Comparison of ENCODE assay signal across 22 cellular contexts in genomic region chr15:31467361-31467760, GRCh38.
DNase-seq lines count a peak whose midpoint lies in the region; ATAC-seq and TF ChIP-seq lines count a peak whose summit lies in the region.
"Had no signal": no experiment of that assay in that cellular context is flagged by ENCODE, and none has a peak within 500 bp of the region (broad histone marks: within the 10 kb centered on the region; RNA-seq: fewer than 3 reads in every experiment).

No MANE protein-coding gene starts in this region.

- no peak overlapping the region for H4K8ac ChIP-seq in H9 (replicated peaks; ENCODE audit: insufficient read length, low read depth, low read length)

- H3K27me3 ChIP-seq in H9 (ENCODE audit: insufficient read depth, low read length) (no peaks in the 10 kb centered on the region), endodermal cell (ENCODE audit: control insufficient read depth, insufficient read depth, low read length, poor library complexity, severe bottlenecking) (no peaks in the 10 kb centered on the region)

- DNase-seq in activated CD4-positive, alpha-beta T cell treated with anti-CD3 and anti-CD28 coated beads, Interleukin-2, amount 10 ng/mL, durations not matched to agents 7 days and 5 days = no peak
- DNase-seq in activated CD4-positive, alpha-beta T cell treated with anti-CD3 and anti-CD28 coated beads for 1 hour = no peak
- peak; percentile 8 for DNase-seq in H9
- DNase-seq in endodermal cell = peak; percentile 9
- peak; percentile 18 for DNase-seq in posterior vena cava (ENCODE audit: low spot score)
- DNase-seq in NCI-H2196 (lab: John Stamatoyannopoulos, UW; ENCODE audit: unreplicated experiment) = no peak
- no peak for DNase-seq in activated naive CD4-positive, alpha-beta T cell treated with anti-CD3 and anti-CD28 coated beads, Interleukin-2, amount 50 U/mL, for 72 hours (ENCODE audit: low spot score in 2 of 2)
- DNase-seq: 8988T; ACHN; Calu3; DND-41; GM23248; H7; Kasumi-1; NCI-H1105; NCI-H1436 treated with DMSO at 0.1 percent for 48 hours; NCI-H187 treated with DMSO at 0.1 percent for 48 hours; NCI-H82; NK-92 treated with Interleukin-12 subunit alpha and Interleukin-12 subunit beta, amount 100 ng/mL, for 24 hours; SHP77 had no signal

- WGBS in H9 (ENCODE audit: extremely low coverage, insufficient read length, low lambda C conversion rate) = no CpG with 5 or more reads among the region's 7 CpGs
- 72 to 92% methylated on average over 4 to 7 of the region's 7 CpGs for WGBS in endodermal cell (ENCODE audit: insufficient coverage in 1 of 2, insufficient read length in 1 of 2), 2 experiments

- CTCF ChIA-PET in activated CD4-positive, alpha-beta T cell treated with anti-CD3 and anti-CD28 coated beads, Interleukin-2, amount 10 ng/mL, durations not matched to agents 7 days and 5 days (lab: Charles Lee) = no interaction called here

- H3K14ac ChIP-seq in H9 (ENCODE audit: insufficient read depth, low read length) = no peak overlapping the region

- H3K9ac ChIP-seq in H9 (ENCODE audit: extremely low read depth, insufficient read length, low read length) (no peak overlapping the region), endodermal cell (ENCODE audit: extremely low read depth, low read length, poor library complexity, severe bottlenecking) (no peak overlapping the region)
- H3K9ac ChIP-seq: GM23248 had no signal

- no peak for ATAC-seq in activated naive CD4-positive, alpha-beta T cell treated with anti-CD3 and anti-CD28 coated beads, Interleukin-2, amount 50 U/mL, for 72 hours
- ATAC-seq: HepG2, K562 had no signal

- H4K5ac ChIP-seq in H9 (ENCODE audit: insufficient read length, low read depth, low read length) = no peak overlapping the region

- H2BK12ac ChIP-seq in H9 (ENCODE audit: insufficient read length, low read depth, low read length) = no peak overlapping the region

- no peaks in the 10 kb centered on the region for H3K9me3 Mint-ChIP-seq in activated CD4-positive, alpha-beta T cell treated with anti-CD3 and anti-CD28 coated beads, Interleukin-2, amount 10 ng/mL, durations not matched to agents 7 days and 5 days
- H3K9me3 Mint-ChIP-seq in H9 (no peaks in the 10 kb centered on the region), endodermal cell (no peaks in the 10 kb centered on the region)
- no peaks in the 10 kb centered on the region for H3K9me3 Mint-ChIP-seq in activated naive CD4-positive, alpha-beta T cell treated with anti-CD3 and anti-CD28 coated beads, Interleukin-2, amount 50 U/mL, for 72 hours

- H4K20me1 ChIP-seq in H9 (ENCODE audit: control insufficient read depth, insufficient read depth, insufficient read length) = no peaks in the 10 kb centered on the region

- no peaks in the 10 kb centered on the region for H3K79me1 ChIP-seq in H9 (ENCODE audit: insufficient read depth, low read depth, low read length, poor library complexity, severe bottlenecking)

- no peak overlapping the region for H3K4me3 Mint-ChIP-seq in activated CD4-positive, alpha-beta T cell treated with anti-CD3 and anti-CD28 coated beads, Interleukin-2, amount 10 ng/mL, durations not matched to agents 7 days and 5 days
- H3K4me3 Mint-ChIP-seq in H9 = no peak overlapping the region
- H3K4me3 Mint-ChIP-seq in endodermal cell = no peak overlapping the region

- no peak for TF ChIP-seq CTCF in H9 (conservative IDR thresholded peaks at IDR 0.05)
- no peak for TF ChIP-seq CTCF in endodermal cell (conservative IDR thresholded peaks at IDR 0.05)

- no peak overlapping the region for H3K56ac ChIP-seq in H9 (ENCODE audit: insufficient read length, low read depth, low read length)

- H3K4ac ChIP-seq in H9 (ENCODE audit: low read depth, low read length) = no peak overlapping the region

- no peak overlapping the region for H3K23ac ChIP-seq in H9 (ENCODE audit: insufficient read length, low read depth, low read length)

- no peaks in the 10 kb centered on the region for H3K79me2 ChIP-seq in H9 (ENCODE audit: insufficient read depth, low read length)

- no peak overlapping the region for H3K18ac ChIP-seq in H9 (ENCODE audit: insufficient read length, low read depth, low read length)

- no peaks in the 10 kb centered on the region for H3K36me3 Mint-ChIP-seq in activated CD4-positive, alpha-beta T cell treated with anti-CD3 and anti-CD28 coated beads, Interleukin-2, amount 10 ng/mL, durations not matched to agents 7 days and 5 days (ENCODE audit: low read depth)
- no peaks in the 10 kb centered on the region for H3K36me3 Mint-ChIP-seq in H9 (ENCODE audit: insufficient read depth in 1 of 3, low read depth in 3 of 3)
- no peaks in the 10 kb centered on the region for H3K36me3 Mint-ChIP-seq in endodermal cell (ENCODE audit: low read depth)
- H3K36me3 Mint-ChIP-seq in activated naive CD4-positive, alpha-beta T cell treated with anti-CD3 and anti-CD28 coated beads, Interleukin-2, amount 50 U/mL, for 72 hours = no peaks in the 10 kb centered on the region

- H3K27ac Mint-ChIP-seq in activated CD4-positive, alpha-beta T cell treated with anti-CD3 and anti-CD28 coated beads, Interleukin-2, amount 10 ng/mL, durations not matched to agents 7 days and 5 days = peak overlapping the region; percentile 25
- H3K27ac Mint-ChIP-seq in H9 (no peak overlapping the region), endodermal cell (no peak overlapping the region)
- peak overlapping the region in 1 of 2 donors; percentile 22 for H3K27ac Mint-ChIP-seq in activated naive CD4-positive, alpha-beta T cell treated with anti-CD3 and anti-CD28 coated beads, Interleukin-2, amount 50 U/mL, for 72 hours

- H3K9me3 ChIP-seq in H9 (ENCODE audit: control insufficient read depth, low read depth, low read length) = no peaks in the 10 kb centered on the region
- H3K9me3 ChIP-seq in endodermal cell (ENCODE audit: control insufficient read depth, low read length) = no peaks in the 10 kb centered on the region

- H3K27ac ChIP-seq in H9 (ENCODE audit: insufficient read length, low read depth, low read length) = no peak overlapping the region
- no peak overlapping the region for H3K27ac ChIP-seq in endodermal cell (ENCODE audit: low read depth, low read length)
- H3K27ac ChIP-seq: GM23248 had no signal

- POLR2A ChIA-PET in activated CD4-positive, alpha-beta T cell treated with anti-CD3 and anti-CD28 coated beads, Interleukin-2, amount 10 ng/mL, durations not matched to agents 7 days and 5 days (lab: Charles Lee) = no interaction called here

- H3K36me3 ChIP-seq in endodermal cell (ENCODE audit: control insufficient read depth, insufficient read depth, low read length) = no peaks in the 10 kb centered on the region

- H3K4me3 ChIP-seq in endodermal cell (ENCODE audit: low read length) = no peak overlapping the region
- H3K4me3 ChIP-seq: GM23248, K562 had no signal

- no peak overlapping the region for H2AFZ ChIP-seq in H9 (ENCODE audit: low read length)
- H2AFZ ChIP-seq: GM23248 had no signal

- H3K4me2 ChIP-seq in H9 (ENCODE audit: insufficient read depth, insufficient read length, low read length) = no peak overlapping the region

- no peak overlapping the region for H2AK5ac ChIP-seq in H9 (ENCODE audit: insufficient read length, low read length)

- no peak overlapping the region for H4K91ac ChIP-seq in H9 (ENCODE audit: insufficient read length, low read depth, low read length)

- no peak overlapping the region for H2BK20ac ChIP-seq in H9 (ENCODE audit: low read depth, low read length, poor library complexity, severe bottlenecking)

- no peak overlapping the region for H2BK15ac ChIP-seq in H9 (ENCODE audit: low read depth, low read length)

- H3T11ph ChIP-seq in H9 (ENCODE audit: low read length) = no peak overlapping the region

- no peaks in the 10 kb centered on the region for H3K23me2 ChIP-seq in H9 (ENCODE audit: insufficient read length, low read depth, low read length, poor library complexity, severe bottlenecking)

- no peak overlapping the region for H2BK120ac ChIP-seq in H9 (ENCODE audit: low read depth, low read length, poor library complexity, severe bottlenecking)

- H2BK5ac ChIP-seq in H9 (ENCODE audit: insufficient read length, low read length) = no peak overlapping the region

- no peaks in the 10 kb centered on the region for H3K27me3 Mint-ChIP-seq in activated CD4-positive, alpha-beta T cell treated with anti-CD3 and anti-CD28 coated beads, Interleukin-2, amount 10 ng/mL, durations not matched to agents 7 days and 5 days
- peaks cover 6% of the 10 kb centered on the region for H3K27me3 Mint-ChIP-seq in H9 (ENCODE audit: low read depth)
- H3K27me3 Mint-ChIP-seq in endodermal cell (ENCODE audit: insufficient read depth) = peaks cover 5% of the 10 kb centered on the region

- H3K4me1 ChIP-seq in H9 (ENCODE audit: insufficient read depth, low read length) (no peaks in the 10 kb centered on the region), endodermal cell (ENCODE audit: control insufficient read depth, insufficient read depth, low read length) (no peaks in the 10 kb centered on the region)

- H3K4me1 Mint-ChIP-seq in activated CD4-positive, alpha-beta T cell treated with anti-CD3 and anti-CD28 coated beads, Interleukin-2, amount 10 ng/mL, durations not matched to agents 7 days and 5 days = peaks cover 12% of the 10 kb centered on the region
- H3K4me1 Mint-ChIP-seq in H9 = no peaks in the 10 kb centered on the region
- no peaks in the 10 kb centered on the region for H3K4me1 Mint-ChIP-seq in endodermal cell

- intact Hi-C loops in posterior vena cava (cut with DNase I) = no loop called here

Comparison
In these comparisons a context has a peak if more than half of its experiments do, and no peak if none do; other contexts are left out.
1. DNase-seq: peak in H9 (single experiment), endodermal cell (single experiment) and posterior vena cava (single experiment); none in activated CD4-positive, alpha-beta T cell treated with anti-CD3 and anti-CD28 coated beads, Interleukin-2, amount 10 ng/mL, durations not matched to agents 7 days and 5 days (single experiment), activated CD4-positive, alpha-beta T cell treated with anti-CD3 and anti-CD28 coated beads for 1 hour (single experiment), NCI-H2196 (single experiment) and activated naive CD4-positive, alpha-beta T cell treated with anti-CD3 and anti-CD28 coated beads, Interleukin-2, amount 50 U/mL, for 72 hours (0 of 2).